27 cellular contexts compared by ENCODE assay signal in genomic region chr1:7991504-7992440, GRCh38. TPM values are rescaled to one million over a fixed set of nuclear protein-coding genes. Genes with fewer than 3 reads are reported as not detected.
DNase-seq lines count a peak whose midpoint lies in the region; ATAC-seq and TF ChIP-seq lines count a peak whose summit lies in the region.
"Had no signal": no experiment of that assay in that cellular context is flagged by ENCODE, and none has a peak within 500 bp of the region (broad histone marks: within the 10 kb centered on the region; RNA-seq: fewer than 3 reads in every experiment).

No MANE protein-coding gene starts in this region.

- H3K4me3 Mint-ChIP-seq in H9 = no peak overlapping the region; a peak in 1 of 5 replicates
- H3K4me3 Mint-ChIP-seq: activated CD4-positive, alpha-beta memory T cell treated with anti-CD3 and anti-CD28 coated beads, Interleukin-2, amount 10 ng/mL, durations not matched to agents 7 days and 5 days; CD4-positive, CD25-positive, alpha-beta regulatory T cell; memory B cell; naive B cell had no signal

- TF ChIP-seq CTCF in H9 (conservative IDR thresholded peaks at IDR 0.05) (no peak), GM10248 (IDR thresholded peaks at IDR 0.05; ENCODE audit: control extremely low read depth, extremely low read depth, low read depth, missing control alignments) (no peak), ascending aorta (IDR thresholded peaks at IDR 0.05) (no peak)

- no peaks in the 10 kb centered on the region for H3K4me1 ChIP-seq in H9 (ENCODE audit: insufficient read depth, low read length)
- H3K4me1 ChIP-seq in ascending aorta = no peaks in the 10 kb centered on the region
- H3K4me1 ChIP-seq: Peyer's patch, psoas muscle had no signal

- no peak overlapping the region for H3K23ac ChIP-seq in H9 (ENCODE audit: insufficient read length, low read depth, low read length)

- no CpG with 5 or more reads among the region's 18 CpGs for WGBS in H9 (ENCODE audit: extremely low coverage, insufficient read length, low lambda C conversion rate)

- H2BK12ac ChIP-seq in H9 (ENCODE audit: insufficient read length, low read depth, low read length) = no peak overlapping the region

- H3K4me3 ChIP-seq in ascending aorta = no peak overlapping the region
- H3K4me3 ChIP-seq: Peyer's patch, psoas muscle, SJCRH30, stomach, tibial nerve had no signal

- no peak overlapping the region for H4K5ac ChIP-seq in H9 (ENCODE audit: insufficient read length, low read depth, low read length)

- no peak overlapping the region for H2BK20ac ChIP-seq in H9 (ENCODE audit: low read depth, low read length, poor library complexity, severe bottlenecking)

- no peak overlapping the region for H3T11ph ChIP-seq in H9 (ENCODE audit: low read length)

- CTCF ChIA-PET in GM10248 (lab: Yijun Ruan, JAX) = interaction anchor here (0.8 to 1.0 kb wide), 2 partner anchors 16 to 24 kb away, joined by 3 read pairs; no protein-coding TSS in a partner anchor

- H3K4me2 ChIP-seq in H9 (ENCODE audit: insufficient read depth, insufficient read length, low read length) = peak overlapping the region; percentile 8

- no peak overlapping the region for H2BK5ac ChIP-seq in H9 (ENCODE audit: insufficient read length, low read length)

- peaks cover 3% of the 10 kb centered on the region for H4K20me1 ChIP-seq in H9 (ENCODE audit: control insufficient read depth, insufficient read depth, insufficient read length)

- H2AK5ac ChIP-seq in H9 (ENCODE audit: insufficient read length, low read length) = no peak overlapping the region

- no peak overlapping the region for H4K91ac ChIP-seq in H9 (ENCODE audit: insufficient read length, low read depth, low read length)

- H3K27ac ChIP-seq in H9 (ENCODE audit: insufficient read length, low read depth, low read length) (no peak overlapping the region), ascending aorta (no peak overlapping the region)
- H3K27ac ChIP-seq: brain microvascular endothelial cell, HL-60, Peyer's patch, psoas muscle, SJCRH30, stomach, tibial nerve had no signal

- no peak overlapping the region for H2BK120ac ChIP-seq in H9 (ENCODE audit: low read depth, low read length, poor library complexity, severe bottlenecking)

- H3K9me3 ChIP-seq in H9 (ENCODE audit: control insufficient read depth, low read depth, low read length) = no peaks in the 10 kb centered on the region
- no peaks in the 10 kb centered on the region for H3K9me3 ChIP-seq in ascending aorta
- H3K9me3 ChIP-seq: Peyer's patch, psoas muscle, SJCRH30, stomach, tibial nerve had no signal

- DNase-seq in EH (ENCODE audit: low read depth) (peak; percentile 37), H9 (peak; percentile 97), amniotic epithelial cell (ENCODE audit: low read depth) (peak; percentile 56), iPS-NIHi11 (ENCODE audit: low spot score) (peak; percentile 84), GM10248 (ENCODE audit: extremely low spot score) (no peak), ascending aorta (ENCODE audit: low spot score in 2 of 2) (no peak), NCI-H1694 treated with DMSO at 0.1 percent for 48 hours (lab: John Stamatoyannopoulos, UW) (no peak)
- DNase-seq: activated CD4-positive, alpha-beta memory T cell treated with anti-CD3 and anti-CD28 coated beads, Interleukin-2, amount 10 ng/mL, durations not matched to agents 7 days and 5 days; activated CD4-positive, CD25-positive, alpha-beta regulatory T cell treated with anti-CD3 and anti-CD28 coated beads, Interleukin-2, amount 50 U/mL, for 72 hours; activated gamma-delta T cell treated with Interleukin-2 at 50 U/mL for 16 hours; brain microvascular endothelial cell; CD4-positive, CD25-positive, alpha-beta regulatory T cell; GDM1; naive B cell; NCI-H1436; NCI-H2107; NCI-H524; nucleus accumbens; Peyer's patch; psoas muscle; SJCRH30; stimulated activated CD8-positive, alpha-beta memory T cell treated with anti-CD3 and anti-CD28 coated beads, Interleukin-4, amount 100 ng/mL, for 48 hours; stomach had no signal

- H3K27me3 ChIP-seq in H9 (ENCODE audit: insufficient read depth, low read length) (no peaks in the 10 kb centered on the region), ascending aorta (no peaks in the 10 kb centered on the region)
- H3K27me3 ChIP-seq: brain microvascular endothelial cell, Peyer's patch, SJCRH30, stomach, tibial nerve had no signal

- H3K18ac ChIP-seq in H9 (ENCODE audit: insufficient read length, low read depth, low read length) = no peak overlapping the region

- H3K14ac ChIP-seq in H9 (ENCODE audit: insufficient read depth, low read length) = no peak overlapping the region

- no peaks in the 10 kb centered on the region for H3K79me1 ChIP-seq in H9 (ENCODE audit: insufficient read depth, low read depth, low read length, poor library complexity, severe bottlenecking)

- no peaks in the 10 kb centered on the region; the same call in 1 of the 2 replicates for H3K27me3 Mint-ChIP-seq in H9 (ENCODE audit: low read depth)
- H3K27me3 Mint-ChIP-seq: activated CD4-positive, alpha-beta memory T cell treated with anti-CD3 and anti-CD28 coated beads, Interleukin-2, amount 10 ng/mL, durations not matched to agents 7 days and 5 days; CD4-positive, CD25-positive, alpha-beta regulatory T cell; memory B cell; naive B cell had no signal

- no peak overlapping the region for H2BK15ac ChIP-seq in H9 (ENCODE audit: low read depth, low read length)

- H2AFZ ChIP-seq in H9 (ENCODE audit: low read length) = no peak overlapping the region

- POLR2A ChIA-PET in GM10248 (lab: Yijun Ruan, JAX) = interaction anchor here (0.5 kb wide), 1 partner anchor 451 kb away, joined by 4 read pairs; no protein-coding TSS in a partner anchor

- H3K9ac ChIP-seq in H9 (ENCODE audit: extremely low read depth, insufficient read length, low read length) = no peak overlapping the region

- peak overlapping the region; percentile 54 to 96 (median 60); a peak in 6 of 7 replicates for H3K27ac Mint-ChIP-seq in H9
- H3K27ac Mint-ChIP-seq: activated CD4-positive, alpha-beta memory T cell treated with anti-CD3 and anti-CD28 coated beads, Interleukin-2, amount 10 ng/mL, durations not matched to agents 7 days and 5 days; memory B cell had no signal

- no peak for ATAC-seq in HG03439 (IDR thresholded peaks at IDR 0.05; ENCODE audit: unreplicated experiment)
- ATAC-seq: psoas muscle had no signal

- intact Hi-C loops in ascending aorta (cut with DNase I) = no loop called here

- H3K4me1 Mint-ChIP-seq in H9 = peaks cover 21 to 54% of the 10 kb centered on the region in 2 experiments

- no peaks in the 10 kb centered on the region for H3K79me2 ChIP-seq in H9 (ENCODE audit: insufficient read depth, low read length)

- H4K8ac ChIP-seq in H9 (replicated peaks; ENCODE audit: insufficient read length, low read depth, low read length) = no peak overlapping the region

- peaks cover 0 to 5% of the 10 kb centered on the region in 2 experiments; a peak in 1 of 5 replicates for H3K9me3 Mint-ChIP-seq in H9
- H3K9me3 Mint-ChIP-seq: activated CD4-positive, alpha-beta memory T cell treated with anti-CD3 and anti-CD28 coated beads, Interleukin-2, amount 10 ng/mL, durations not matched to agents 7 days and 5 days; CD4-positive, CD25-positive, alpha-beta regulatory T cell had no signal

- H3K4ac ChIP-seq in H9 (ENCODE audit: low read depth, low read length) = no peak overlapping the region

- peaks cover under 1 to 8% of the 10 kb centered on the region in 2 donors for H3K36me3 ChIP-seq in ascending aorta
- H3K36me3 ChIP-seq: SJCRH30 had no signal

- H3K23me2 ChIP-seq in H9 (ENCODE audit: insufficient read length, low read depth, low read length, poor library complexity, severe bottlenecking) = no peaks in the 10 kb centered on the region

- peaks cover 9 to 21% (median 18%) of the 10 kb centered on the region in 3 experiments; a peak in 6 of 7 replicates for H3K36me3 Mint-ChIP-seq in H9 (ENCODE audit: insufficient read depth in 1 of 3, low read depth in 3 of 3)

- no peak overlapping the region for H3K56ac ChIP-seq in H9 (ENCODE audit: insufficient read length, low read depth, low read length)

RNA-seq across cellular contexts. Expression of gene PARK7, which starts 30.3 kb away (rescaled TPM):
- 370 and 379 TPM in 2 replicates for total RNA-seq in H9 (2021)
- 103 TPM for total RNA-seq in ascending aorta

RNA-seq across cellular contexts. Expression of gene ERRFI1, which starts 34.3 kb away (rescaled TPM):
- total RNA-seq in H9 (2021) (19.2 and 20.8 TPM in 2 replicates), ascending aorta (59.7 TPM)

RNA-seq across cellular contexts. Expression of gene TNFRSF9, which starts 51.1 kb away (rescaled TPM):
- total RNA-seq in H9 (2021) (not detected in 2 replicates), ascending aorta (not detected)
- total RNA-seq: SJCRH30 had no signal

Comparison
In these comparisons a context has a peak if more than half of its experiments do, and no peak if none do; other contexts are left out.
1. DNase-seq: peak in EH (single experiment), H9 (single experiment), amniotic epithelial cell (single experiment) and iPS-NIHi11 (single experiment); none in GM10248 (single experiment), ascending aorta (0 of 2) and NCI-H1694 treated with DMSO at 0.1 percent for 48 hours (single experiment).